ENCODE assay signal across 16 cellular contexts in genomic region chr11:70582886-70583641, GRCh38.
"Had no signal": no experiment of that assay in that cellular context is flagged by ENCODE, and none has a peak within 500 bp of the region (broad histone marks: within the 10 kb centered on the region; RNA-seq: fewer than 3 reads in every experiment).

No MANE protein-coding gene starts in this region.

- H3K9me3 ChIP-seq: adrenal gland, prostate gland, right atrium auricular region, suprapubic skin, transverse colon had no signal

- H3K27me3 ChIP-seq: adrenal gland, right atrium auricular region, suprapubic skin, transverse colon had no signal

- ATAC-seq: activated naive CD4-positive, alpha-beta T cell treated with anti-CD3 and anti-CD28 coated beads, Interleukin-2, amount 50 U/mL, for 72 hours; left cardiac atrium had no signal

- FAIRE-seq: astrocyte, bronchial epithelial cell had no signal

- H3K4me1 ChIP-seq: adrenal gland, prostate gland, right atrium auricular region, suprapubic skin, transverse colon had no signal

- DNase-seq: activated CD4-positive, CD25-positive, alpha-beta regulatory T cell treated with anti-CD3 and anti-CD28 coated beads, Interleukin-2, amount 50 U/mL, for 72 hours; activated CD8-positive, alpha-beta memory T cell treated with anti-CD3 and anti-CD28 coated beads for 24 hours; activated CD8-positive, alpha-beta memory T cell treated with anti-CD3 and anti-CD28 coated beads, Interleukin-2, amount 50 U/mL, for 48 hours; activated gamma-delta T cell treated with Interleukin-2 at 50 U/mL for 16 hours; adrenal gland; left cardiac atrium; stimulated activated CD4-positive, alpha-beta T cell treated with anti-CD3 and anti-CD28 coated beads, Interleukin-15, amount 100 ng/mL, for 24 hours; stimulated activated CD4-positive, alpha-beta T cell treated with anti-CD3 and anti-CD28 coated beads, Interleukin-2, amount 100 ng/mL, for 48 hours; transverse colon had no signal

- H3K36me3 ChIP-seq: adrenal gland, prostate gland, right atrium auricular region, suprapubic skin, transverse colon had no signal

- H3K4me3 ChIP-seq: adrenal gland, prostate gland, right atrium auricular region, skin epidermis, suprapubic skin, transverse colon had no signal

- H3K27ac ChIP-seq: adrenal gland, prostate gland, right atrium auricular region, skin epidermis, suprapubic skin, transverse colon had no signal
